ENCODE assay signal across 8 cellular contexts in the genomic region with DNA sequence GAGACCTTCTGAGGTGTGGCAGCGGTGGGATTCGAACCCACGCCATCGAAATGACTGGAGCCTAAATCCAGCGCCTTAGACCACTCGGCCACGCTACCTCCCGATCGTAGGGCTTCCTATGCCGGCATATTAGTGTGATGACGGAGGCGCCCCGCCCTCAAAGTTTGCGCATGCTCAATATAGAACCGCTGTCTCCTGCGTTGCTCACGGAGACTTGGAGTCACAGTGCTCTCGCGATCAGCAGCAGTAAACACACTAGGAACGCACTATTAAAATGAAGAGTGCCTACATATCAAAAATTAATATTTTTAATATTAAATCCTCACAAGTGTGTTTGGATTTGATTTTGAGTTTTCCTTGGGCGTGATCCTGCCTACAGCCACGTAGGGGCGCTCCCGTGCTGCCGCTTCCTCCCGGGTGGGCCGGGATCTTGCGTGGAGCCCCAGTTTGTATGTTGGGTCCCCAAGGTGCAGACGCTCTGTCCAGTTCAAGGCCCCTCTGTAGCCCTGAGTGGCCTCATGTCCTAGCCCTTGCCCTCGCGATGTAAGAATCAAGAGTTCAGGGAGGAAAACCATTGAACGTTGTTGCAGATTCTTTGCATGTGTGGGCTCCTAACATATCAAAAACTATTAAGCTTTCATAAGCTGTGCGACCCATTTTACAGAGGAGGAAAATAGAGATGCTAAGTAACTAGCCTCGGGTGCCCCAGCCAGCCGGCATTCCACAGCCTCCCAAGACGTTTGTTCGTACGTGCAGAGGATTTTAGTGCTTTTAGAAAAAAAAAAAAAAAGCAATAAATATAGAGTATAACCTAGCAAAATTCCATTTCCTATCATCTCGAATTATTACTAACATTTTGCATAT. TPM values are rescaled to one million over a fixed set of nuclear protein-coding genes. Genes with fewer than 3 reads are reported as not detected.
A peak's percentile ranks its signal among the peaks of the same experiment; 100 is the strongest.
DNase-seq lines count a peak whose midpoint lies in the region; ATAC-seq and TF ChIP-seq lines count a peak whose summit lies in the region.

No MANE protein-coding gene starts in this region.

- ATAC-seq in HG03442 (IDR thresholded peaks at IDR 0.05; ENCODE audit: unreplicated experiment) (peak; percentile 23), left lobe of liver (peak; percentile 50), GM18873 (IDR thresholded peaks at IDR 0.05; ENCODE audit: low FRiP score, unreplicated experiment) (no peak)

- H3K4me3 ChIP-seq in GM08714 (ENCODE audit: low read length) (peak overlapping the region; percentile 73), coronary artery (peak overlapping the region; percentile 62)

- peak overlapping the region; percentile 64 to 74 for H3K27ac ChIP-seq in coronary artery

- TF ChIP-seq CTCF in coronary artery (IDR thresholded peaks at IDR 0.05): peak; percentile 89

- DNase-seq in NCI-H748 (lab: John Stamatoyannopoulos, UW; ENCODE audit: unreplicated experiment): peak; percentile 74
- peak; percentile 90 for DNase-seq in activated CD4-positive, alpha-beta T cell treated with anti-CD3 and anti-CD28 coated beads, Interleukin-2, amount 50 U/mL, for 1 hour
- peak; percentile 95 for DNase-seq in coronary artery (ENCODE audit: low spot score)
- peak; percentile 93 for DNase-seq in left lobe of liver (ENCODE audit: low spot score)
- DNase-seq in stimulated activated CD4-positive, alpha-beta T cell treated with anti-CD3 and anti-CD28 coated beads, Interleukin-1b, Interleukin-23, amount 100 ng/mL, for 4 hours (ENCODE audit: low read depth in 2 of 2): peak; percentile 87 to 94

RNA-seq across cellular contexts. Expression of a gene that starts 10.2 kb away (rescaled TPM):
- total RNA-seq in left lobe of liver: 17.7 TPM

RNA-seq across cellular contexts. Expression of a gene that starts 33.6 kb away (rescaled TPM):
- total RNA-seq in left lobe of liver: not detected
